ENCODE assay signal across 26 cellular contexts in the genomic region with DNA sequence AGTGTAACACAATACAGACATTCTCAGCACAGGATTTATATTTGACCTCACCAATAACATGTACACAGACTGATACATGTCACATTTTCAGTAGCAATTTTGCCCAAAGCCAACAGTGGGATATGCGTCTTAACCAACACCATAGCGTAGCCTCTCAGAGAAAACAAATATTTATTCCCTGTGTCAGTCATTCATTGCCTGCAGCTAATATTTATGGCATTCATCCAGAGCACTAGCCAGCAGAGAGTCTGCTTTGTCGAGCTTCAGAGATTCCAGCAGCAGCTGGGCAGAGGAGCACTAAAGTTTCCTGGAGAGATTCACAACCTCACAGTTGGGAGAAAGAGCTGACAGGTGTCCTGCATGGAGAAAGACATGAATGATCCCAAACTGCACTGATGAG.
A peak's percentile ranks its signal among the peaks of the same experiment; 100 is the strongest.
DNase-seq lines count a peak whose midpoint lies in the region; ATAC-seq and TF ChIP-seq lines count a peak whose summit lies in the region.
"Had no signal": no experiment of that assay in that cellular context is flagged by ENCODE, and none has a peak within 500 bp of the region (broad histone marks: within the 10 kb centered on the region; RNA-seq: fewer than 3 reads in every experiment).

No MANE protein-coding gene starts in this region.

- no peak overlapping the region for H3K4me2 ChIP-seq in neural progenitor cell

- no peaks in the 10 kb centered on the region for H3K9me3 ChIP-seq in adipocyte (ENCODE audit: control insufficient read depth, low read length)
- H3K9me3 ChIP-seq in neural progenitor cell (ENCODE audit: low read depth), result no peaks in the 10 kb centered on the region
- H3K9me3 ChIP-seq: heart right ventricle, psoas muscle, sigmoid colon, SJSA1, stomach, uterus had no signal

- ATAC-seq in GM21529 (IDR thresholded peaks at IDR 0.05; ENCODE audit: unreplicated experiment), result no peak
- no peak for ATAC-seq in naive thymus-derived CD8-positive, alpha-beta T cell
- ATAC-seq: activated naive CD4-positive, alpha-beta T cell treated with anti-CD3 and anti-CD28 coated beads, Interleukin-2, amount 50 U/mL, for 72 hours; effector memory CD8-positive, alpha-beta T cell; heart right ventricle; psoas muscle; T-cell had no signal

- H3K27me3 ChIP-seq in adipocyte (replicated peaks; ENCODE audit: control insufficient read depth, insufficient read depth, low read length) (peaks cover 5% of the 10 kb centered on the region), neural progenitor cell (no peaks in the 10 kb centered on the region)
- H3K27me3 ChIP-seq: heart right ventricle, sigmoid colon, SJSA1, stomach, uterus had no signal

- H3K4me1 Mint-ChIP-seq in neural progenitor cell, result peaks cover 34% of the 10 kb centered on the region
- H3K4me1 Mint-ChIP-seq in naive thymus-derived CD8-positive, alpha-beta T cell, result no peaks in the 10 kb centered on the region
- H3K4me1 Mint-ChIP-seq: activated CD4-positive, alpha-beta T cell treated with anti-CD3 and anti-CD28 coated beads, Interleukin-2, amount 10 ng/mL, durations not matched to agents 24 days and 14 days; CD14-positive monocyte; naive B cell; T-cell had no signal

- H3K36me3 ChIP-seq in adipocyte (ENCODE audit: control insufficient read depth, insufficient read depth, low read length, severe bottlenecking), result no peaks in the 10 kb centered on the region
- H3K36me3 ChIP-seq in neural progenitor cell, result no peaks in the 10 kb centered on the region
- H3K36me3 ChIP-seq: heart right ventricle, sigmoid colon, SJSA1, stomach, uterus had no signal

- H4K20me1 ChIP-seq in neural progenitor cell (ENCODE audit: low read depth), result no peaks in the 10 kb centered on the region

- H3K9ac ChIP-seq in adipocyte (ENCODE audit: low read length), result no peak overlapping the region
- no peak overlapping the region for H3K9ac ChIP-seq in neural progenitor cell

- TF ChIP-seq CTCF in neural progenitor cell (IDR thresholded peaks at IDR 0.05), result no peak

- H3K9me3 Mint-ChIP-seq in neural progenitor cell, result no peaks in the 10 kb centered on the region
- H3K9me3 Mint-ChIP-seq in naive thymus-derived CD8-positive, alpha-beta T cell, result no peaks in the 10 kb centered on the region
- H3K9me3 Mint-ChIP-seq: activated CD4-positive, alpha-beta T cell treated with anti-CD3 and anti-CD28 coated beads, Interleukin-2, amount 10 ng/mL, durations not matched to agents 24 days and 14 days; activated naive CD4-positive, alpha-beta T cell treated with anti-CD3 and anti-CD28 coated beads, Interleukin-2, amount 50 U/mL, for 72 hours; T-cell had no signal

- no peaks in the 10 kb centered on the region for H3F3A ChIP-seq in neural progenitor cell (ENCODE audit: low read depth)

- H3K27ac ChIP-seq in neural progenitor cell, result no peak overlapping the region
- H3K27ac ChIP-seq: heart right ventricle, psoas muscle, sigmoid colon, SJSA1, stomach, uterus had no signal

- no peaks in the 10 kb centered on the region for H3K79me2 ChIP-seq in neural progenitor cell (ENCODE audit: low read depth)

- H3K27me3 Mint-ChIP-seq in neural progenitor cell (ENCODE audit: insufficient read depth, low read depth), result no peaks in the 10 kb centered on the region
- H3K27me3 Mint-ChIP-seq in naive thymus-derived CD8-positive, alpha-beta T cell, result peaks cover 0 to 5% (median 0%) of the 10 kb centered on the region in 5 donors
- H3K27me3 Mint-ChIP-seq: naive B cell had no signal

- peak; percentile 11 to 39 for DNase-seq in NCI-H2081 (lab: John Stamatoyannopoulos, UW)
- DNase-seq in NCI-H2081 treated with DMSO at 0.1 percent for 48 hours (lab: John Stamatoyannopoulos, UW), result no peak
- peak; percentile 29 for DNase-seq in NCI-H1694 (lab: John Stamatoyannopoulos, UW)
- peak; percentile 67 for DNase-seq in adipocyte (ENCODE audit: low read depth)
- DNase-seq in neural progenitor cell (ENCODE audit: low spot score), result no peak
- DNase-seq in naive thymus-derived CD8-positive, alpha-beta T cell, result no peak
- DNase-seq in dermis blood vessel endothelial cell, result no peak
- DNase-seq: activated CD4-positive, alpha-beta T cell treated with anti-CD3 and anti-CD28 coated beads, Interleukin-2, amount 10 ng/mL, durations not matched to agents 24 days and 14 days; Calu3; effector memory CD8-positive, alpha-beta T cell; EL; heart right ventricle; midbrain; naive B cell; NCI-H69; psoas muscle; sigmoid colon; stimulated activated CD4-positive, alpha-beta T cell treated with anti-CD3 and anti-CD28 coated beads, Interleukin-12 subunit alpha, Interleukin-12 subunit beta, amount 100 ng/mL, for 4 hours; stimulated activated CD4-positive, alpha-beta T cell treated with anti-CD3 and anti-CD28 coated beads, Interleukin-4, amount 100 ng/mL, for 1 hour; stomach; T-cell; uterus had no signal

- no peak overlapping the region for H3K4me3 ChIP-seq in adipocyte (ENCODE audit: low read length)
- H3K4me3 ChIP-seq in neural progenitor cell, result no peak overlapping the region
- H3K4me3 ChIP-seq: heart right ventricle, psoas muscle, sigmoid colon, SJSA1, stomach, uterus had no signal

- no peaks in the 10 kb centered on the region for H3K36me3 Mint-ChIP-seq in neural progenitor cell
- no peaks in the 10 kb centered on the region for H3K36me3 Mint-ChIP-seq in naive thymus-derived CD8-positive, alpha-beta T cell
- H3K36me3 Mint-ChIP-seq: activated naive CD4-positive, alpha-beta T cell treated with anti-CD3 and anti-CD28 coated beads, Interleukin-2, amount 50 U/mL, for 72 hours; CD14-positive monocyte; naive B cell; T-cell had no signal

- H2AFZ ChIP-seq in neural progenitor cell (replicated peaks), result no peak overlapping the region

- POLR2A ChIA-PET in naive thymus-derived CD8-positive, alpha-beta T cell (lab: Charles Lee), result interaction anchor here (0.6 kb wide), 1 partner anchor 9 kb away, joined by 5 read pairs; no protein-coding TSS in a partner anchor

- peak overlapping the region; percentile 20 for H3K27ac Mint-ChIP-seq in neural progenitor cell
- no peak overlapping the region for H3K27ac Mint-ChIP-seq in naive thymus-derived CD8-positive, alpha-beta T cell
- H3K27ac Mint-ChIP-seq: activated CD4-positive, alpha-beta T cell treated with anti-CD3 and anti-CD28 coated beads, Interleukin-2, amount 10 ng/mL, durations not matched to agents 24 days and 14 days; activated naive CD4-positive, alpha-beta T cell treated with anti-CD3 and anti-CD28 coated beads, Interleukin-2, amount 50 U/mL, for 72 hours; CD14-positive monocyte; effector memory CD8-positive, alpha-beta T cell; naive B cell; T-cell had no signal

- no peaks in the 10 kb centered on the region for H3K4me1 ChIP-seq in adipocyte (ENCODE audit: control insufficient read depth, insufficient read depth, low read length)
- H3K4me1 ChIP-seq in neural progenitor cell, result peaks cover 9% of the 10 kb centered on the region
- H3K4me1 ChIP-seq: heart right ventricle, psoas muscle, sigmoid colon, SJSA1, stomach, uterus had no signal

- H3K4me3 Mint-ChIP-seq in neural progenitor cell, result no peak overlapping the region
- no peak overlapping the region for H3K4me3 Mint-ChIP-seq in naive thymus-derived CD8-positive, alpha-beta T cell
- H3K4me3 Mint-ChIP-seq: activated CD4-positive, alpha-beta T cell treated with anti-CD3 and anti-CD28 coated beads, Interleukin-2, amount 10 ng/mL, durations not matched to agents 24 days and 14 days; CD14-positive monocyte; effector memory CD8-positive, alpha-beta T cell; naive B cell; T-cell had no signal

Comparison
In these comparisons a context has a peak if more than half of its experiments do, and no peak if none do; other contexts are left out.
1. DNase-seq: peak in NCI-H2081 (2 of 2), NCI-H1694 (single experiment) and adipocyte (single experiment); none in NCI-H2081 treated with DMSO at 0.1 percent for 48 hours (single experiment), neural progenitor cell (single experiment), naive thymus-derived CD8-positive, alpha-beta T cell (0 of 10) and dermis blood vessel endothelial cell (single experiment).